ENCODE assay signal across 26 cellular contexts in the genomic region with DNA sequence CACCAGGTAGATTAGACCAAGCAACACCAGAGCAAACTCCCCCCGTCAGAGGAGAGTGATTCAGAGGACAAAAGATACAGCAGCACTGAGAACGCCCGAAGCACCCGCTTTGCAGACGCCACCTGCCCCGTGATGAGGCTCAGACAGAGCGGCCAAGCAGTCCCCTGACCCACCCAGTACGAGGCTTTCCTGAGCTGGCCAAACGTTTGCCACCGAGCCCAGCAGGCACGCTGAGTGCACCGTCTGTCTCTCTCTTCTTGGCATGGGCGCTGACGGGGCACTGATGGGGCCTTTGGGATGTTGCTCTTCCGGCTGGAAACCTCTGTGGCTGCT.
"Had no signal": no experiment of that assay in that cellular context is flagged by ENCODE, and none has a peak within 500 bp of the region (broad histone marks: within the 10 kb centered on the region; RNA-seq: fewer than 3 reads in every experiment).

No MANE protein-coding gene starts in this region.

- H3K4me3 Mint-ChIP-seq: activated CD4-positive, alpha-beta memory T cell treated with anti-CD3 and anti-CD28 coated beads for 36 hours; activated naive CD4-positive, alpha-beta T cell treated with anti-CD3 and anti-CD28 coated beads, Interleukin-2, amount 50 U/mL, for 24 hours; activated T-helper 1 cell treated with anti-CD3 and anti-CD28 coated beads, Interleukin-12 subunit alpha, Interleukin-12 subunit beta, Interleukin-2, Interleukin-4 antibody, amounts not matched to agents 30 ng/mL and 10 ng/mL and 1 ng/mL, durations not matched to agents 14 hours and 24 hours and 36 hours; dendritic cell treated with granulocyte-macrophage colony-stimulating factor and Interleukin-4, amounts not matched to agents 40 ng/mL and 50 ng/mL, for 4 days; nephron; stimulated activated memory B cell treated with anti-CD40 and anti-IgM and Interleukin-4, amounts not matched to agents 10 μg/mL and 1 μg/mL and 100 μg/mL, for 72 hours; stimulated activated naive CD8-positive, alpha-beta T cell treated with anti-CD3 and anti-CD28 coated beads, Interleukin-15, amount 100 ng/mL, for 72 hours; T-helper 17 cell had no signal

- H3K9me3 Mint-ChIP-seq: activated CD4-positive, alpha-beta memory T cell treated with anti-CD3 and anti-CD28 coated beads for 36 hours; activated naive CD4-positive, alpha-beta T cell treated with anti-CD3 and anti-CD28 coated beads, Interleukin-2, amount 50 U/mL, for 24 hours; activated T-helper 1 cell treated with anti-CD3 and anti-CD28 coated beads, Interleukin-12 subunit alpha, Interleukin-12 subunit beta, Interleukin-2, Interleukin-4 antibody, amounts not matched to agents 30 ng/mL and 10 ng/mL and 1 ng/mL, durations not matched to agents 14 hours and 24 hours and 36 hours; dendritic cell treated with granulocyte-macrophage colony-stimulating factor and Interleukin-4, amounts not matched to agents 40 ng/mL and 50 ng/mL, for 4 days; nephron; stimulated activated memory B cell treated with anti-CD40 and anti-IgM and Interleukin-4, amounts not matched to agents 10 μg/mL and 1 μg/mL and 100 μg/mL, for 72 hours; stimulated activated naive CD8-positive, alpha-beta T cell treated with anti-CD3 and anti-CD28 coated beads, Interleukin-15, amount 100 ng/mL, for 72 hours had no signal

- DNase-seq: activated CD4-positive, alpha-beta memory T cell treated with anti-CD3 and anti-CD28 coated beads for 36 hours; activated CD4-positive, alpha-beta T cell treated with anti-CD3 and anti-CD28 coated beads for 48 hours; activated CD8-positive, alpha-beta memory T cell treated with anti-CD3 and anti-CD28 coated beads, Interleukin-2, amount 50 U/mL, for 4 hours; activated T-cell treated with anti-CD3 and anti-CD28 coated beads, Interleukin-2, amount 50 U/mL, for 1 hour; anterior cingulate cortex; body of pancreas; effector CD4-positive, alpha-beta T cell; esophagus squamous epithelium; foreskin melanocyte; mesendoderm; stimulated activated CD4-positive, alpha-beta T cell treated with anti-CD3 and anti-CD28 coated beads, Interleukin-1b, Interleukin-23, amount 100 ng/mL, for 48 hours; stimulated activated CD4-positive, alpha-beta T cell treated with anti-CD3 and anti-CD28 coated beads, Interleukin-4, amount 100 ng/mL, for 4 hours; stimulated activated CD8-positive, alpha-beta memory T cell treated with anti-CD3 and anti-CD28 coated beads, Interleukin-4, amount 100 ng/mL, for 48 hours; stimulated activated naive CD8-positive, alpha-beta T cell treated with anti-CD3 and anti-CD28 coated beads, Interleukin-15, amount 100 ng/mL, for 72 hours; SW 1271; T-helper 17 cell; T1000; tibial artery; WERI-Rb-1 had no signal

- ATAC-seq: T-helper 17 cell had no signal

- H3K27ac Mint-ChIP-seq: activated CD4-positive, alpha-beta memory T cell treated with anti-CD3 and anti-CD28 coated beads for 36 hours; activated naive CD4-positive, alpha-beta T cell treated with anti-CD3 and anti-CD28 coated beads, Interleukin-2, amount 50 U/mL, for 24 hours; activated T-helper 1 cell treated with anti-CD3 and anti-CD28 coated beads, Interleukin-12 subunit alpha, Interleukin-12 subunit beta, Interleukin-2, Interleukin-4 antibody, amounts not matched to agents 30 ng/mL and 10 ng/mL and 1 ng/mL, durations not matched to agents 14 hours and 24 hours and 36 hours; dendritic cell treated with granulocyte-macrophage colony-stimulating factor and Interleukin-4, amounts not matched to agents 40 ng/mL and 50 ng/mL, for 4 days; nephron; stimulated activated naive CD8-positive, alpha-beta T cell treated with anti-CD3 and anti-CD28 coated beads, Interleukin-15, amount 100 ng/mL, for 72 hours; T-helper 17 cell had no signal

- H3K36me3 Mint-ChIP-seq: activated CD4-positive, alpha-beta memory T cell treated with anti-CD3 and anti-CD28 coated beads for 36 hours; activated naive CD4-positive, alpha-beta T cell treated with anti-CD3 and anti-CD28 coated beads, Interleukin-2, amount 50 U/mL, for 24 hours; stimulated activated memory B cell treated with anti-CD40 and anti-IgM and Interleukin-4, amounts not matched to agents 10 μg/mL and 1 μg/mL and 100 μg/mL, for 72 hours had no signal

- H3K27ac ChIP-seq: body of pancreas, left lung, pancreas, WERI-Rb-1 had no signal

- H3K27me3 Mint-ChIP-seq: activated CD4-positive, alpha-beta memory T cell treated with anti-CD3 and anti-CD28 coated beads for 36 hours; activated naive CD4-positive, alpha-beta T cell treated with anti-CD3 and anti-CD28 coated beads, Interleukin-2, amount 50 U/mL, for 24 hours; stimulated activated memory B cell treated with anti-CD40 and anti-IgM and Interleukin-4, amounts not matched to agents 10 μg/mL and 1 μg/mL and 100 μg/mL, for 72 hours; T-helper 17 cell had no signal
